Comparison of ENCODE assay signal across 7 cellular contexts in genomic region chr7:102715718-102716117, GRCh38. TPM values are rescaled to one million over a fixed set of nuclear protein-coding genes. Genes with fewer than 3 reads are reported as not detected.
DNase-seq lines count a peak whose midpoint lies in the region; ATAC-seq and TF ChIP-seq lines count a peak whose summit lies in the region.
"Not testable (repeated sequence)": the region's sequence is repeated elsewhere in the genome, so short reads cannot be mapped to it uniquely, and the experiment has no call there.

No MANE protein-coding gene starts in this region.

- H3K9me3 ChIP-seq in OCI-LY3 (ENCODE audit: insufficient read depth, low read length); left lung: not testable (repeated sequence)

- H3K27me3 ChIP-seq in OCI-LY3 (ENCODE audit: low read depth, low read length); left lung: not testable (repeated sequence)

- H3K4me1 ChIP-seq in OCI-LY3 (ENCODE audit: low read length) = peaks cover 28% of the 10 kb centered on the region
- not testable (repeated sequence) for H3K4me1 ChIP-seq in left lung

- not testable (repeated sequence) for H3K36me3 ChIP-seq in OCI-LY3 (replicated peaks; ENCODE audit: low read depth, low read length); left lung

- not testable (repeated sequence) for H4K20me1 ChIP-seq in OCI-LY3 (ENCODE audit: insufficient read depth, low read length)

- not testable (repeated sequence) for TF ChIP-seq CTCF in OCI-LY3 (IDR thresholded peaks at IDR 0.05; ENCODE audit: low read depth, low read length); left lung (IDR thresholded peaks at IDR 0.05)

- DNase-seq in astrocyte of the hippocampus (ENCODE audit: low read depth, low spot score) = peak; percentile 5
- not testable (repeated sequence) for DNase-seq in left lung

- intact Hi-C loops in left lung (cut with DNase I) = not testable (repeated sequence)

- H3K27ac ChIP-seq in OCI-LY3 (ENCODE audit: low read length); left lung: not testable (repeated sequence)

- not testable (repeated sequence) for H3K4me3 ChIP-seq in OCI-LY3 (ENCODE audit: low read length); left lung

- peak; percentile 58 for ATAC-seq in GM18517 (IDR thresholded peaks at IDR 0.05; ENCODE audit: unreplicated experiment)
- ATAC-seq in GM21367 (IDR thresholded peaks at IDR 0.05; ENCODE audit: unreplicated experiment) = peak; percentile 36
- peak; percentile 55 for ATAC-seq in HG02798 (IDR thresholded peaks at IDR 0.05; ENCODE audit: poor library complexity, unreplicated experiment)
- ATAC-seq in HG03354 (IDR thresholded peaks at IDR 0.05; ENCODE audit: poor library complexity, severe bottlenecking, unreplicated experiment) = peak; percentile 82
- ATAC-seq in left lung = peak; percentile 32

- H3K4me2 ChIP-seq in OCI-LY3 (ENCODE audit: low read length) = peak overlapping the region; percentile 56

- H2AFZ ChIP-seq in OCI-LY3 (ENCODE audit: low read depth, low read length) = not testable (repeated sequence)

- not testable (repeated sequence) for H3K79me2 ChIP-seq in OCI-LY3 (ENCODE audit: low read length)

- not testable (repeated sequence) for H3K9ac ChIP-seq in OCI-LY3 (ENCODE audit: low read length)

RNA-seq across cellular contexts. Expression of gene FAM185A, which starts 33.1 kb away (rescaled TPM):
- total RNA-seq in left lung = 1 to 10 TPM; 7.1 to 7.7 TPM

RNA-seq across cellular contexts. Expression of gene POLR2J2, which starts 44.3 kb away (rescaled TPM):
- 10 to 100 TPM in 1 of 2 donors, 1 to 10 TPM in 1; 9.5 to 15.0 TPM for total RNA-seq in left lung

Comparison
In these comparisons a context has a peak if more than half of its experiments do, and no peak if none do; other contexts are left out.
1. ATAC-seq: peak in every context shown above with its lines; median percentile 82 in HG03354; 58 in GM18517; 55 in HG02798; 36 in GM21367; 32 in left lung.